ENCODE assay signal across 8 cellular contexts in genomic region chr16:66935319-66936011, GRCh38. TPM values are rescaled to one million over a fixed set of nuclear protein-coding genes. Genes with fewer than 3 reads are reported as not detected.
DNase-seq lines count a peak whose midpoint lies in the region; TF ChIP-seq lines count a peak whose summit lies in the region.

Gene CES2 (plus strand): TSS chr16:66935516. CDS start chr16:66935636, 120 bp downstream.

- no peak for TF ChIP-seq CTCF in Peyer's patch (IDR thresholded peaks at IDR 0.05)
- no peak for TF ChIP-seq CTCF in tibial nerve (IDR thresholded peaks at IDR 0.05)

- 27 to 30% methylated on average over 28 to 32 of the region's 44 CpGs for WGBS in tibial nerve, 2 donors

- DNase-seq in Peyer's patch (peak; percentile 25 to 95 (median 91)), medulla oblongata (ENCODE audit: extremely low spot score) (peak; percentile 21), tibial nerve (ENCODE audit: low spot score in 2 of 2) (no peak), NCI-H526 treated with DMSO at 0.1 percent for 48 hours (lab: John Stamatoyannopoulos, UW) (no peak), NCI-H748 treated with DMSO at 0.1 percent for 48 hours (lab: John Stamatoyannopoulos, UW) (no peak), OCI-M2 (lab: John Stamatoyannopoulos, UW; ENCODE audit: unreplicated experiment) (no peak)
- no peak for DNase-seq in effector memory CD4-positive, alpha-beta T cell

- H3K4me3 ChIP-seq in Peyer's patch (peak within 1 kb of the TSS; percentile 80 to 98 (median 92)), tibial nerve (peak within 1 kb of the TSS; percentile 91 to 100 (median 99))
- peak within 1 kb of the TSS; percentile 97 for H3K4me3 ChIP-seq in effector memory CD4-positive, alpha-beta T cell (ENCODE audit: insufficient read depth, low read depth, low read length, poor library complexity, severe bottlenecking)

- peak within 1 kb of the TSS; percentile 97 for H3K9ac ChIP-seq in ES-I3 (ENCODE audit: low read depth, low read length)

- H3K27ac ChIP-seq in Peyer's patch (peak within 1 kb of the TSS; percentile 92 to 97 (median 92)), tibial nerve (peak within 1 kb of the TSS; percentile 89 to 98 (median 96))
- peak within 1 kb of the TSS; percentile 92 for H3K27ac ChIP-seq in effector memory CD4-positive, alpha-beta T cell (ENCODE audit: insufficient read depth, low read length, poor library complexity, severe bottlenecking)

- no peak for TF ChIP-seq EP300 in tibial nerve (IDR thresholded peaks at IDR 0.05)

- H3K4me1 ChIP-seq in ES-I3 (ENCODE audit: insufficient read depth, low read length) (peaks cover 5% of the 10 kb centered on the region; the same call in 1 of the 2 replicates), Peyer's patch (peaks cover 5 to 64% (median 13%) of the 10 kb centered on the region in 4 donors), tibial nerve (peaks cover 5 to 57% (median 34%) of the 10 kb centered on the region in 4 donors)
- H3K4me1 ChIP-seq in effector memory CD4-positive, alpha-beta T cell (ENCODE audit: control insufficient read depth, insufficient read depth, low read length, poor library complexity, severe bottlenecking), result peaks cover 21% of the 10 kb centered on the region

- H3K9me3 ChIP-seq in ES-I3 (ENCODE audit: control insufficient read depth, insufficient read depth, low read length), result no peaks in the 10 kb centered on the region
- H3K9me3 ChIP-seq in Peyer's patch, result no peaks in the 10 kb centered on the region
- H3K9me3 ChIP-seq in effector memory CD4-positive, alpha-beta T cell (ENCODE audit: control insufficient read depth, low read length), result no peaks in the 10 kb centered on the region
- H3K9me3 ChIP-seq in tibial nerve, result no peaks in the 10 kb centered on the region

- TF ChIP-seq POLR2A in Peyer's patch (IDR thresholded peaks at IDR 0.05) (peak; percentile 97 to 98), tibial nerve (IDR thresholded peaks at IDR 0.05) (no peak)

- H3K36me3 ChIP-seq in ES-I3 (ENCODE audit: insufficient read depth, low read length), result no peaks in the 10 kb centered on the region; the same call in 1 of the 2 replicates
- peaks cover 0 to 38% (median 0%) of the 10 kb centered on the region in 3 donors for H3K36me3 ChIP-seq in Peyer's patch
- H3K36me3 ChIP-seq in effector memory CD4-positive, alpha-beta T cell (ENCODE audit: control insufficient read depth, insufficient read depth, low read length), result peaks cover 24% of the 10 kb centered on the region
- H3K36me3 ChIP-seq in tibial nerve, result peaks cover 0 to 57% (median 7%) of the 10 kb centered on the region in 3 donors

- H3K27me3 ChIP-seq in Peyer's patch, result no peaks in the 10 kb centered on the region
- H3K27me3 ChIP-seq in effector memory CD4-positive, alpha-beta T cell (replicated peaks; ENCODE audit: control insufficient read depth, insufficient read depth, low read length, poor library complexity, severe bottlenecking), result no peaks in the 10 kb centered on the region
- no peaks in the 10 kb centered on the region for H3K27me3 ChIP-seq in tibial nerve

RNA-seq across cellular contexts. Expression of gene CES2, which starts in this region (rescaled TPM):
- total RNA-seq in Peyer's patch (1,000 to 10,000 TPM in 3 of 4 donors, 100 to 1,000 TPM in 1; 113 to 4,512 (median 3,000) TPM), tibial nerve (10 to 100 TPM; 29.2 to 45.0 (median 34.4) TPM)

Comparison
In these comparisons a context has a peak if more than half of its experiments do, and no peak if none do; other contexts are left out.
1. DNase-seq: peak in Peyer's patch (3 of 3) and medulla oblongata (single experiment); none in effector memory CD4-positive, alpha-beta T cell (0 of 3), tibial nerve (0 of 2), NCI-H526 treated with DMSO at 0.1 percent for 48 hours (single experiment), NCI-H748 treated with DMSO at 0.1 percent for 48 hours (single experiment) and OCI-M2 (single experiment).
2. POLR2A ChIP-seq: peak in Peyer's patch (2 of 2); none in tibial nerve (0 of 2).
3. Peak in every context shown above with its lines, with median percentiles within 50 percentile points of each other: H3K27ac ChIP-seq and H3K4me3 ChIP-seq.